In genomic region chr5:142360607-142361120, GRCh38 we compare ENCODE assay signal across 1 cellular context.
TF ChIP-seq lines count a peak whose summit lies in the region.

No MANE protein-coding gene starts in this region.

TF ChIP-seq in K562, 482 proteins besides CTCF, POLR2A, EP300 and RAD21 (continued from another document and continues in another):
- TF ChIP-seq ZNF175 (CRISPR knock-in tag; IDR thresholded peaks at IDR 0.05; ENCODE audit: low read depth) (0 out of 2 replicates have a peak, but pooled peaks have one; percentile 27), ARID1B (IDR thresholded peaks at IDR 0.05) (peak; percentile 34; the same call in 1 of the 2 replicates), ZNF444 (CRISPR knock-in tag; IDR thresholded peaks at IDR 0.05) (no peak), ETS2 (tag; IDR thresholded peaks at IDR 0.05; ENCODE audit: borderline replicate concordance, poor library complexity, severe bottlenecking) (no peak), CBX1 (IDR thresholded peaks at IDR 0.05; ENCODE audit: low read depth) (no peak), CHAMP1 (IDR thresholded peaks at IDR 0.05) (no peak), CBX2 (IDR thresholded peaks at IDR 0.05; ENCODE audit: insufficient read depth, low read length, poor library complexity, severe bottlenecking) (no peak), NFYB (IDR thresholded peaks at IDR 0.05; ENCODE audit: extremely low read depth, insufficient read length) (no peak), PRMT5 (CRISPR knock-in tag; IDR thresholded peaks at IDR 0.05) (no peak), ZNF512 (tag; IDR thresholded peaks at IDR 0.05) (no peak), ETV1 (tag; conservative IDR thresholded peaks at IDR 0.05; ENCODE audit: low read depth) (peak; percentile 13; the same call in 1 of the 2 replicates), PML (IDR thresholded peaks at IDR 0.05; ENCODE audit: low read length) (no peak), DACH1 (IDR thresholded peaks at IDR 0.05; ENCODE audit: partially characterized antibody) (no peak), DLX4 (CRISPR knock-in tag; IDR thresholded peaks at IDR 0.05) (no peak), ARID2 (IDR thresholded peaks at IDR 0.05) (no peak), E2F6 (IDR thresholded peaks at IDR 0.05; ENCODE audit: borderline replicate concordance in 1 of 2, extremely low read depth in 1 of 2, insufficient read depth in 1 of 2, insufficient read length in 1 of 2, low read depth in 1 of 2, low read length in 1 of 2, poor library complexity in 1 of 2, severe bottlenecking in 1 of 2) (no peak), GATAD2A (IDR thresholded peaks at IDR 0.05) (no peak), PKNOX1 (IDR thresholded peaks at IDR 0.05) (peak; percentile 94), PHB2 (IDR thresholded peaks at IDR 0.05; ENCODE audit: low read depth) (no peak), SP1 (CRISPR knock-in tag; IDR thresholded peaks at IDR 0.05) (no peak), CUX1 (CRISPR knock-in tag; IDR thresholded peaks at IDR 0.05) (no peak), MEIS2 (IDR thresholded peaks at IDR 0.05; ENCODE audit: partially characterized antibody) (peak; percentile 57), E2F8 (IDR thresholded peaks at IDR 0.05; ENCODE audit: low read depth, partially characterized antibody) (no peak), ZNF561 (CRISPR knock-in tag; conservative IDR thresholded peaks at IDR 0.05) (no peak), TAF15 (IDR thresholded peaks at IDR 0.05; ENCODE audit: low read depth, low read length) (no peak), SNIP1 (IDR thresholded peaks at IDR 0.05; ENCODE audit: low read depth) (no peak), CTBP1 (IDR thresholded peaks at IDR 0.05; ENCODE audit: borderline replicate concordance) (peak; percentile 69), HDAC6 (IDR thresholded peaks at IDR 0.05; ENCODE audit: low read depth, low read length) (no peak), HDAC2 (IDR thresholded peaks at IDR 0.05) (peak; percentile 50; the same call in 1 of the 2 replicates), DPF2 (IDR thresholded peaks at IDR 0.05) (peak; percentile 46; the same call in 1 of the 2 replicates), RBM39 (optimal IDR thresholded peaks at IDR 0.05; ENCODE audit: low read depth, low read length) (no peak), SIX5 (IDR thresholded peaks at IDR 0.05; ENCODE audit: borderline replicate concordance in 1 of 2, insufficient read depth in 1 of 2, low read depth in 1 of 2, low read length in 2 of 2) (no peak), EZH2 (IDR thresholded peaks at IDR 0.05; ENCODE audit: borderline replicate concordance, low read depth, low read length) (no peak), MLLT1 (IDR thresholded peaks at IDR 0.05) (peak in 1 of 2 experiments; percentile 79; a peak in 1 of 4 replicates), ATF3 (IDR thresholded peaks at IDR 0.05) (peak; percentile 42; the same call in 1 of the 2 replicates), ATF3 (CRISPR knock-in tag; conservative IDR thresholded peaks at IDR 0.05) (no peak), TAF1 (IDR thresholded peaks at IDR 0.05; ENCODE audit: control insufficient read depth, extremely low read depth, insufficient read depth, low read length, severe bottlenecking) (peak; percentile 25)
